In genomic region chr4:38730830-38731646, GRCh38 we compare ENCODE assay signal across 9 cellular contexts. TPM values are rescaled to one million over a fixed set of nuclear protein-coding genes. Genes with fewer than 3 reads are reported as not detected.
DNase-seq lines count a peak whose midpoint lies in the region; ATAC-seq and TF ChIP-seq lines count a peak whose summit lies in the region.
"Had no signal": no experiment of that assay in that cellular context is flagged by ENCODE, and none has a peak within 500 bp of the region (broad histone marks: within the 10 kb centered on the region; RNA-seq: fewer than 3 reads in every experiment).

No MANE protein-coding gene starts in this region.

- H3K9me3 Mint-ChIP-seq in activated naive CD4-positive, alpha-beta T cell treated with anti-CD3 and anti-CD28 coated beads, Interleukin-2, amount 10 ng/mL, durations not matched to agents 7 days and 5 days = peaks cover 12% of the 10 kb centered on the region

- DNase-seq in GDM1 (lab: John Stamatoyannopoulos, UW) (peak; percentile 61), KBM-7 (peak; percentile 93), SK-N-SH (peak; percentile 82), Right ventricle myocardium superior (peak; percentile 91), prostate gland (ENCODE audit: low spot score) (peak; percentile 73), vagina (ENCODE audit: extremely low spot score in 2 of 2) (peak in 1 of 2 donors; percentile 90)
- peak; percentile 87 for DNase-seq in activated naive CD4-positive, alpha-beta T cell treated with anti-CD3 and anti-CD28 coated beads, Interleukin-2, amount 10 ng/mL, durations not matched to agents 7 days and 5 days

- H3K4me1 Mint-ChIP-seq in activated naive CD4-positive, alpha-beta T cell treated with anti-CD3 and anti-CD28 coated beads, Interleukin-2, amount 10 ng/mL, durations not matched to agents 7 days and 5 days = peaks cover 33% of the 10 kb centered on the region

- H3K27me3 ChIP-seq in SK-N-SH (ENCODE audit: insufficient read depth) (no peaks in the 10 kb centered on the region), prostate gland (replicated peaks; ENCODE audit: insufficient read depth) (no peaks in the 10 kb centered on the region), vagina (no peaks in the 10 kb centered on the region)

- H3K4me3 ChIP-seq in SK-N-SH (ENCODE audit: low read depth in 2 of 2, low read length in 1 of 2) (no peak overlapping the region; a peak in 1 of 4 replicates), prostate gland (no peak overlapping the region), vagina (no peak overlapping the region)
- H3K4me3 ChIP-seq: skin epidermis had no signal

- H3K36me3 Mint-ChIP-seq in activated naive CD4-positive, alpha-beta T cell treated with anti-CD3 and anti-CD28 coated beads, Interleukin-2, amount 10 ng/mL, durations not matched to agents 7 days and 5 days = peaks cover 3% of the 10 kb centered on the region

- peak; percentile 90 for ATAC-seq in GM21786 (IDR thresholded peaks at IDR 0.05; ENCODE audit: unreplicated experiment)
- ATAC-seq in Right ventricle myocardium superior (ENCODE audit: poor library complexity) = peak; percentile 93

- no peaks in the 10 kb centered on the region for H3F3A ChIP-seq in SK-N-SH (replicated peaks; ENCODE audit: insufficient read depth)

- TF ChIP-seq EP300 in SK-N-SH (IDR thresholded peaks at IDR 0.05; ENCODE audit: borderline replicate concordance in 1 of 2, low read depth in 1 of 2, low read length in 1 of 2) = no peak

- H3K27me3 Mint-ChIP-seq in activated naive CD4-positive, alpha-beta T cell treated with anti-CD3 and anti-CD28 coated beads, Interleukin-2, amount 10 ng/mL, durations not matched to agents 7 days and 5 days = peaks cover 7% of the 10 kb centered on the region

- H3K79me2 ChIP-seq in SK-N-SH (ENCODE audit: insufficient read depth) = no peaks in the 10 kb centered on the region

- TF ChIP-seq CTCF in SK-N-SH (IDR thresholded peaks at IDR 0.05) (peak; percentile 98), prostate gland (IDR thresholded peaks at IDR 0.05) (peak; percentile 91 to 94 (median 92)), vagina (IDR thresholded peaks at IDR 0.05) (peak; percentile 82 to 98 (median 92))

- no peaks in the 10 kb centered on the region for H3K9me3 ChIP-seq in SK-N-SH
- no peaks in the 10 kb centered on the region for H3K9me3 ChIP-seq in prostate gland
- H3K9me3 ChIP-seq in vagina = no peaks in the 10 kb centered on the region

- POLR2A ChIA-PET in SK-N-SH (lab: Yijun Ruan, JAX) = no interaction called here

- intact Hi-C loops in Right ventricle myocardium superior (cut with DNase I) = loop anchor here (2.0 to 5.0 kb wide), 2 partner anchors 552 to 669 kb away; no protein-coding TSS in a partner anchor
- intact Hi-C loops in prostate gland (cut with DNase I) = loop anchor here (1.0 to 5.0 kb wide), 4 partner anchors 59 to 668 kb away; no protein-coding TSS in a partner anchor
- intact Hi-C loops in vagina (cut with DNase I) = no loop called here

- in situ Hi-C loops in KBM-7 (cut with MboI; ENCODE audit: low pct_unique_long_range_greater_than_20kb, low sequenced_read_pairs) = no loop called here

- 35% methylated on average over 22 of the region's 23 CpGs for WGBS in SK-N-SH (ENCODE audit: low lambda C conversion rate)
- WGBS in prostate gland = 40% methylated on average over 23 of the region's 23 CpGs

- TF ChIP-seq POLR2A in prostate gland (IDR thresholded peaks at IDR 0.05) (no peak), vagina (IDR thresholded peaks at IDR 0.05) (no peak)

- no peak overlapping the region for H2AFZ ChIP-seq in SK-N-SH (ENCODE audit: low read depth)

- no peak overlapping the region for H3K4me3 Mint-ChIP-seq in activated naive CD4-positive, alpha-beta T cell treated with anti-CD3 and anti-CD28 coated beads, Interleukin-2, amount 10 ng/mL, durations not matched to agents 7 days and 5 days

- H3K9me2 ChIP-seq in SK-N-SH = no peaks in the 10 kb centered on the region

- H4K20me1 ChIP-seq in SK-N-SH (ENCODE audit: insufficient read depth) = no peaks in the 10 kb centered on the region

- peak; percentile 94 for TF ChIP-seq RAD21 in SK-N-SH (IDR thresholded peaks at IDR 0.05; ENCODE audit: low read length)

- H3K27ac Mint-ChIP-seq in activated naive CD4-positive, alpha-beta T cell treated with anti-CD3 and anti-CD28 coated beads, Interleukin-2, amount 10 ng/mL, durations not matched to agents 7 days and 5 days = no peak overlapping the region

- no peak overlapping the region for H3K4me2 ChIP-seq in SK-N-SH

- no peaks in the 10 kb centered on the region for H3K4me1 ChIP-seq in SK-N-SH (ENCODE audit: control insufficient read depth in 1 of 2, insufficient read depth in 2 of 2, low read depth in 1 of 2, low read length in 1 of 2)
- no peaks in the 10 kb centered on the region for H3K4me1 ChIP-seq in prostate gland (replicated peaks)
- peaks cover 8% of the 10 kb centered on the region for H3K4me1 ChIP-seq in vagina

- CTCF ChIA-PET in SK-N-SH (lab: Yijun Ruan, JAX) = interaction anchor here (0.6 to 8.5 kb wide), 48 partner anchors 9 to 675 kb away, joined by 3 to 182 read pairs (median 5); partner anchors contain the start of gene TLR1
- CTCF ChIA-PET in activated naive CD4-positive, alpha-beta T cell treated with anti-CD3 and anti-CD28 coated beads, Interleukin-2, amount 10 ng/mL, durations not matched to agents 7 days and 5 days (lab: Charles Lee) = interaction anchor here (0.7 to 6.0 kb wide), 17 partner anchors 9 to 662 kb away, joined by 3 to 84 read pairs (median 5); no protein-coding TSS in a partner anchor

- H3K27ac ChIP-seq in SK-N-SH (ENCODE audit: low read depth in 2 of 2, low read length in 1 of 2) = no peak overlapping the region
- no peak overlapping the region for H3K27ac ChIP-seq in prostate gland
- no peak overlapping the region for H3K27ac ChIP-seq in vagina

- H3K9ac ChIP-seq in SK-N-SH = no peak overlapping the region

- no peaks in the 10 kb centered on the region for H3K36me3 ChIP-seq in SK-N-SH (replicated peaks in 1 of 2; ENCODE audit: control insufficient read depth in 1 of 2, insufficient read depth in 2 of 2, low read length in 1 of 2)
- H3K36me3 ChIP-seq in prostate gland = no peaks in the 10 kb centered on the region
- H3K36me3 ChIP-seq in vagina = no peaks in the 10 kb centered on the region

TF ChIP-seq in SK-N-SH, 30 proteins besides CTCF, POLR2A, EP300 and RAD21 (continues in another document):
- TF ChIP-seq TAF1 (IDR thresholded peaks at IDR 0.05; ENCODE audit: borderline replicate concordance, low read depth, low read length) (no peak), MAX (IDR thresholded peaks at IDR 0.05; ENCODE audit: low read depth) (peak; percentile 59; the same call in 1 of the 2 replicates), PBX3 (IDR thresholded peaks at IDR 0.05) (no peak), RFX5 (IDR thresholded peaks at IDR 0.05; ENCODE audit: low read length) (no peak), SMC3 (IDR thresholded peaks at IDR 0.05; ENCODE audit: low read depth, low read length) (peak; percentile 95), IRF3 (IDR thresholded peaks at IDR 0.05; ENCODE audit: low read depth, low read length) (no peak)
- TF ChIP-seq, protein P1, sequence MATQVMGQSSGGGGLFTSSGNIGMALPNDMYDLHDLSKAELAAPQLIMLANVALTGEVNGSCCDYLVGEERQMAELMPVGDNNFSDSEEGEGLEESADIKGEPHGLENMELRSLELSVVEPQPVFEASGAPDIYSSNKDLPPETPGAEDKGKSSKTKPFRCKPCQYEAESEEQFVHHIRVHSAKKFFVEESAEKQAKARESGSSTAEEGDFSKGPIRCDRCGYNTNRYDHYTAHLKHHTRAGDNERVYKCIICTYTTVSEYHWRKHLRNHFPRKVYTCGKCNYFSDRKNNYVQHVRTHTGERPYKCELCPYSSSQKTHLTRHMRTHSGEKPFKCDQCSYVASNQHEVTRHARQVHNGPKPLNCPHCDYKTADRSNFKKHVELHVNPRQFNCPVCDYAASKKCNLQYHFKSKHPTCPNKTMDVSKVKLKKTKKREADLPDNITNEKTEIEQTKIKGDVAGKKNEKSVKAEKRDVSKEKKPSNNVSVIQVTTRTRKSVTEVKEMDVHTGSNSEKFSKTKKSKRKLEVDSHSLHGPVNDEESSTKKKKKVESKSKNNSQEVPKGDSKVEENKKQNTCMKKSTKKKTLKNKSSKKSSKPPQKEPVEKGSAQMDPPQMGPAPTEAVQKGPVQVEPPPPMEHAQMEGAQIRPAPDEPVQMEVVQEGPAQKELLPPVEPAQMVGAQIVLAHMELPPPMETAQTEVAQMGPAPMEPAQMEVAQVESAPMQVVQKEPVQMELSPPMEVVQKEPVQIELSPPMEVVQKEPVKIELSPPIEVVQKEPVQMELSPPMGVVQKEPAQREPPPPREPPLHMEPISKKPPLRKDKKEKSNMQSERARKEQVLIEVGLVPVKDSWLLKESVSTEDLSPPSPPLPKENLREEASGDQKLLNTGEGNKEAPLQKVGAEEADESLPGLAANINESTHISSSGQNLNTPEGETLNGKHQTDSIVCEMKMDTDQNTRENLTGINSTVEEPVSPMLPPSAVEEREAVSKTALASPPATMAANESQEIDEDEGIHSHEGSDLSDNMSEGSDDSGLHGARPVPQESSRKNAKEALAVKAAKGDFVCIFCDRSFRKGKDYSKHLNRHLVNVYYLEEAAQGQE (IDR thresholded peaks at IDR 0.05; ENCODE audit: low read depth, low read length) = no peak

RNA-seq across cellular contexts. Expression of gene TLR10, which starts 51.8 kb away (rescaled TPM):
- polyA plus RNA-seq in SK-N-SH (2012; rRNA removed) = not detected in 2 replicates
- not detected in 2 replicates for polyA plus RNA-seq in SK-N-SH (2012; cell fraction: cytosol; rRNA removed)
- polyA plus RNA-seq in SK-N-SH (2012; cell fraction: nucleus; rRNA removed) = not detected in 2 replicates
- total RNA-seq in Right ventricle myocardium superior (not detected), prostate gland (under 1 TPM; 0.14 to 0.68 TPM), vagina (not detected)
